8 cellular contexts compared by ENCODE assay signal in genomic region chr11:129023968-129024676, GRCh38.
A peak's percentile ranks its signal among the peaks of the same experiment; 100 is the strongest.
DNase-seq lines count a peak whose midpoint lies in the region; ATAC-seq and TF ChIP-seq lines count a peak whose summit lies in the region.

No MANE protein-coding gene starts in this region.

- H3K27ac Mint-ChIP-seq in activated CD8-positive, alpha-beta T cell treated with anti-CD3 and anti-CD28 coated beads, Interleukin-2, amount 10 ng/mL, durations not matched to agents 7 days and 5 days: no peak overlapping the region
- H3K27ac Mint-ChIP-seq in activated CD8-positive, alpha-beta T cell treated with anti-CD3 and anti-CD28 coated beads for 36 hours: no peak overlapping the region

- peaks cover 12% of the 10 kb centered on the region; the same call in 1 of the 2 replicates for H3K4me1 ChIP-seq in iPS-20b (ENCODE audit: insufficient read depth, low read length)
- no peaks in the 10 kb centered on the region for H3K4me1 ChIP-seq in testis

- ATAC-seq in activated CD8-positive, alpha-beta T cell treated with anti-CD3 and anti-CD28 coated beads, Interleukin-2, amount 10 ng/mL, durations not matched to agents 7 days and 5 days: peak; percentile 39
- ATAC-seq in activated CD8-positive, alpha-beta T cell treated with anti-CD3 and anti-CD28 coated beads for 36 hours: no peak
- no peak for ATAC-seq in GM21737 (IDR thresholded peaks at IDR 0.05; ENCODE audit: unreplicated experiment)

- H3K9me3 ChIP-seq in iPS-20b (ENCODE audit: insufficient read depth, low read depth, low read length) (no peaks in the 10 kb centered on the region), testis (no peaks in the 10 kb centered on the region)

- H3K27me3 ChIP-seq in iPS-20b (ENCODE audit: insufficient read depth, low read length) (no peaks in the 10 kb centered on the region), testis (no peaks in the 10 kb centered on the region)

- H3K36me3 Mint-ChIP-seq in activated CD8-positive, alpha-beta T cell treated with anti-CD3 and anti-CD28 coated beads, Interleukin-2, amount 10 ng/mL, durations not matched to agents 7 days and 5 days (ENCODE audit: low read depth): no peaks in the 10 kb centered on the region
- H3K36me3 Mint-ChIP-seq in activated CD8-positive, alpha-beta T cell treated with anti-CD3 and anti-CD28 coated beads for 36 hours (ENCODE audit: low read depth): no peaks in the 10 kb centered on the region

- WGBS in testis, 2 donors: 44 to 67% methylated on average over 2 of the region's 2 CpGs

- H3K9me3 Mint-ChIP-seq in activated CD8-positive, alpha-beta T cell treated with anti-CD3 and anti-CD28 coated beads, Interleukin-2, amount 10 ng/mL, durations not matched to agents 7 days and 5 days (ENCODE audit: insufficient read depth): no peaks in the 10 kb centered on the region
- H3K9me3 Mint-ChIP-seq in activated CD8-positive, alpha-beta T cell treated with anti-CD3 and anti-CD28 coated beads for 36 hours: no peaks in the 10 kb centered on the region

- POLR2A ChIA-PET in activated CD8-positive, alpha-beta T cell treated with anti-CD3 and anti-CD28 coated beads, Interleukin-2, amount 10 ng/mL, durations not matched to agents 7 days and 5 days (lab: Charles Lee): interaction anchor here (0.7 kb wide), 1 partner anchor 13 kb away, joined by 3 read pairs; no protein-coding TSS in a partner anchor
- POLR2A ChIA-PET in activated CD8-positive, alpha-beta T cell treated with anti-CD3 and anti-CD28 coated beads for 36 hours (lab: Charles Lee): no interaction called here
- POLR2A ChIA-PET in RWPE1 (lab: Yijun Ruan, JAX; ENCODE audit: low non-redundant PET): interaction anchor here (0.6 kb wide), 1 partner anchor 136 kb away, joined by 6 read pairs; no protein-coding TSS in a partner anchor

- H3K36me3 ChIP-seq in iPS-20b (ENCODE audit: insufficient read depth, low read depth, low read length) (no peaks in the 10 kb centered on the region), testis (ENCODE audit: low read depth, missing control alignments) (no peaks in the 10 kb centered on the region)

- no peak for DNase-seq in activated CD8-positive, alpha-beta T cell treated with anti-CD3 and anti-CD28 coated beads, Interleukin-2, amount 10 ng/mL, durations not matched to agents 7 days and 5 days
- no peak for DNase-seq in activated CD8-positive, alpha-beta T cell treated with anti-CD3 and anti-CD28 coated beads for 36 hours
- DNase-seq in RWPE1 (ENCODE audit: low spot score) (peak; percentile 82), testis (peak; percentile 42), retina (no peak), OCI-M2 (lab: John Stamatoyannopoulos, UW; ENCODE audit: unreplicated experiment) (no peak)

- no peak for TF ChIP-seq CTCF in activated CD8-positive, alpha-beta T cell treated with anti-CD3 and anti-CD28 coated beads for 36 hours (IDR thresholded peaks at IDR 0.05)
- TF ChIP-seq CTCF in RWPE1 (conservative IDR thresholded peaks at IDR 0.05; ENCODE audit: low read depth) (no peak), testis (IDR thresholded peaks at IDR 0.05) (no peak)

- H3K4me3 ChIP-seq in iPS-20b (ENCODE audit: low read length): no peak overlapping the region
- H3K4me3 ChIP-seq in testis: no peak overlapping the region

- no peak overlapping the region for H3K27ac ChIP-seq in RWPE1
- peak overlapping the region; percentile 48 for H3K27ac ChIP-seq in iPS-20b (ENCODE audit: low read length)
- no peak overlapping the region for H3K27ac ChIP-seq in testis

- peaks cover 12% of the 10 kb centered on the region for H3K4me1 Mint-ChIP-seq in activated CD8-positive, alpha-beta T cell treated with anti-CD3 and anti-CD28 coated beads, Interleukin-2, amount 10 ng/mL, durations not matched to agents 7 days and 5 days (ENCODE audit: low read depth)
- peaks cover 12% of the 10 kb centered on the region for H3K4me1 Mint-ChIP-seq in activated CD8-positive, alpha-beta T cell treated with anti-CD3 and anti-CD28 coated beads for 36 hours (ENCODE audit: low read depth)

- intact Hi-C loops in activated CD8-positive, alpha-beta T cell treated with anti-CD3 and anti-CD28 coated beads for 36 hours (cut with micrococcal nuclease): no loop called here
- intact Hi-C loops in testis (cut with DNase I; ENCODE audit: low total_unique reads): no loop called here

- no peak overlapping the region for H3K9ac ChIP-seq in iPS-20b (ENCODE audit: low read depth, low read length)

- H3K27me3 Mint-ChIP-seq in activated CD8-positive, alpha-beta T cell treated with anti-CD3 and anti-CD28 coated beads, Interleukin-2, amount 10 ng/mL, durations not matched to agents 7 days and 5 days (ENCODE audit: low read depth): no peaks in the 10 kb centered on the region
- H3K27me3 Mint-ChIP-seq in activated CD8-positive, alpha-beta T cell treated with anti-CD3 and anti-CD28 coated beads for 36 hours: no peaks in the 10 kb centered on the region

- CTCF ChIA-PET in activated CD8-positive, alpha-beta T cell treated with anti-CD3 and anti-CD28 coated beads, Interleukin-2, amount 10 ng/mL, durations not matched to agents 7 days and 5 days (lab: Charles Lee): interaction anchor here (1.2 to 1.4 kb wide), 3 partner anchors 13 to 68 kb away, joined by 3 read pairs; no protein-coding TSS in a partner anchor
- CTCF ChIA-PET in activated CD8-positive, alpha-beta T cell treated with anti-CD3 and anti-CD28 coated beads for 36 hours (lab: Charles Lee): no interaction called here
- CTCF ChIA-PET in RWPE1 (lab: Yijun Ruan, JAX): interaction anchor here (0.6 to 1.4 kb wide), 3 partner anchors 54 to 308 kb away, joined by 3 to 6 read pairs (median 3); no protein-coding TSS in a partner anchor

- no peak overlapping the region for H3K4me3 Mint-ChIP-seq in activated CD8-positive, alpha-beta T cell treated with anti-CD3 and anti-CD28 coated beads, Interleukin-2, amount 10 ng/mL, durations not matched to agents 7 days and 5 days
- H3K4me3 Mint-ChIP-seq in activated CD8-positive, alpha-beta T cell treated with anti-CD3 and anti-CD28 coated beads for 36 hours: no peak overlapping the region

- no peak for TF ChIP-seq POLR2A in testis (IDR thresholded peaks at IDR 0.05)

Comparison
In these comparisons a context has a peak if more than half of its experiments do, and no peak if none do; other contexts are left out.
1. DNase-seq: peak in RWPE1 (single experiment) and testis (single experiment); none in activated CD8-positive, alpha-beta T cell treated with anti-CD3 and anti-CD28 coated beads, Interleukin-2, amount 10 ng/mL, durations not matched to agents 7 days and 5 days (single experiment), activated CD8-positive, alpha-beta T cell treated with anti-CD3 and anti-CD28 coated beads for 36 hours (single experiment), retina (single experiment) and OCI-M2 (single experiment).